13 cellular contexts compared by ENCODE assay signal in genomic region chr6:158253248-158253647, GRCh38. TPM values are rescaled to one million over a fixed set of nuclear protein-coding genes. Genes with fewer than 3 reads are reported as not detected.
DNase-seq lines count a peak whose midpoint lies in the region; ATAC-seq, FAIRE-seq and TF ChIP-seq lines count a peak whose summit lies in the region.
"Had no signal": no experiment of that assay in that cellular context is flagged by ENCODE, and none has a peak within 500 bp of the region (broad histone marks: within the 10 kb centered on the region; RNA-seq: fewer than 3 reads in every experiment).

No MANE protein-coding gene starts in this region.

- peaks cover 10% of the 10 kb centered on the region for H3K36me3 Mint-ChIP-seq in activated naive CD8-positive, alpha-beta T cell treated with anti-CD3 and anti-CD28 coated beads for 36 hours
- H3K36me3 Mint-ChIP-seq in activated naive CD8-positive, alpha-beta T cell treated with anti-CD3 and anti-CD28 coated beads, Interleukin-2, amount 50 U/mL, for 24 hours (ENCODE audit: low read depth), result peaks cover 8% of the 10 kb centered on the region
- H3K36me3 Mint-ChIP-seq in glutamatergic neuron (ENCODE audit: unreplicated experiment), result no peaks in the 10 kb centered on the region

- H3K27ac Mint-ChIP-seq in activated naive CD8-positive, alpha-beta T cell treated with anti-CD3 and anti-CD28 coated beads for 36 hours, result peak overlapping the region; percentile 46
- H3K27ac Mint-ChIP-seq in activated naive CD8-positive, alpha-beta T cell treated with anti-CD3 and anti-CD28 coated beads, Interleukin-2, amount 50 U/mL, for 24 hours, result no peak overlapping the region
- H3K27ac Mint-ChIP-seq in glutamatergic neuron (ENCODE audit: unreplicated experiment), result peak overlapping the region; percentile 11

- in situ Hi-C loops in GM13976 (cut with MboI; ENCODE audit: low sequenced_read_pairs, unreplicated experiment), result no loop called here

- no peak for TF ChIP-seq POLR2A in GM12892 (IDR thresholded peaks at IDR 0.05; ENCODE audit: low read depth, low read length)

- DNase-seq in activated naive CD8-positive, alpha-beta T cell treated with anti-CD3 and anti-CD28 coated beads for 36 hours, result no peak
- DNase-seq in activated naive CD8-positive, alpha-beta T cell treated with anti-CD3 and anti-CD28 coated beads, Interleukin-2, amount 50 U/mL, for 24 hours, result no peak
- DNase-seq in NCI-H69 (lab: John Stamatoyannopoulos, UW) (peak; percentile 26), glutamatergic neuron (no peak), GM13976 (ENCODE audit: low spot score) (no peak), SIG-M5 treated with dmso at 0.1 percent for 504 hours (lab: John Stamatoyannopoulos, UW; ENCODE audit: unreplicated experiment) (no peak), GM12892 (ENCODE audit: insufficient read length) (no peak)
- DNase-seq: 8988T, AML-193, Calu3, DMS 273 treated with DMSO at 0.1 percent for 48 hours, GOT3 had no signal

- H3K27me3 Mint-ChIP-seq in activated naive CD8-positive, alpha-beta T cell treated with anti-CD3 and anti-CD28 coated beads for 36 hours, result no peaks in the 10 kb centered on the region
- no peaks in the 10 kb centered on the region for H3K27me3 Mint-ChIP-seq in activated naive CD8-positive, alpha-beta T cell treated with anti-CD3 and anti-CD28 coated beads, Interleukin-2, amount 50 U/mL, for 24 hours
- peaks cover 2% of the 10 kb centered on the region for H3K27me3 Mint-ChIP-seq in glutamatergic neuron (ENCODE audit: unreplicated experiment)

- no peak overlapping the region for H3K4me3 Mint-ChIP-seq in activated naive CD8-positive, alpha-beta T cell treated with anti-CD3 and anti-CD28 coated beads for 36 hours
- H3K4me3 Mint-ChIP-seq in activated naive CD8-positive, alpha-beta T cell treated with anti-CD3 and anti-CD28 coated beads, Interleukin-2, amount 50 U/mL, for 24 hours, result no peak overlapping the region
- H3K4me3 Mint-ChIP-seq in glutamatergic neuron (ENCODE audit: unreplicated experiment), result no peak overlapping the region

- TF ChIP-seq CTCF in glutamatergic neuron (IDR thresholded peaks at IDR 0.05; ENCODE audit: partially characterized antibody, unreplicated experiment) (no peak), GM13976 (IDR thresholded peaks at IDR 0.05; ENCODE audit: borderline replicate concordance, control extremely low read depth, extremely low read depth, insufficient read depth, missing control alignments) (no peak)

- H3K4me1 Mint-ChIP-seq in activated naive CD8-positive, alpha-beta T cell treated with anti-CD3 and anti-CD28 coated beads for 36 hours, result peaks cover 19% of the 10 kb centered on the region
- H3K4me1 Mint-ChIP-seq in activated naive CD8-positive, alpha-beta T cell treated with anti-CD3 and anti-CD28 coated beads, Interleukin-2, amount 50 U/mL, for 24 hours, result peaks cover 34% of the 10 kb centered on the region
- H3K4me1 Mint-ChIP-seq in glutamatergic neuron (ENCODE audit: low read depth, unreplicated experiment), result peaks cover 46% of the 10 kb centered on the region

- no peak for ATAC-seq in activated naive CD8-positive, alpha-beta T cell treated with anti-CD3 and anti-CD28 coated beads, Interleukin-2, amount 50 U/mL, for 24 hours
- ATAC-seq: GM12878 had no signal

- FAIRE-seq in GM12892 (lab: Jason Lieb, UNC), result no peak

- H3K9me3 Mint-ChIP-seq in activated naive CD8-positive, alpha-beta T cell treated with anti-CD3 and anti-CD28 coated beads for 36 hours, result no peaks in the 10 kb centered on the region
- no peaks in the 10 kb centered on the region for H3K9me3 Mint-ChIP-seq in activated naive CD8-positive, alpha-beta T cell treated with anti-CD3 and anti-CD28 coated beads, Interleukin-2, amount 50 U/mL, for 24 hours
- peaks cover 1% of the 10 kb centered on the region for H3K9me3 Mint-ChIP-seq in glutamatergic neuron (ENCODE audit: unreplicated experiment)

RNA-seq across cellular contexts. Expression of gene TULP4, which starts 59.0 kb away (rescaled TPM):
- 10 to 100 TPM; 17.0 TPM for total RNA-seq in activated naive CD8-positive, alpha-beta T cell treated with anti-CD3 and anti-CD28 coated beads for 36 hours
- 406 TPM for total RNA-seq in glutamatergic neuron (ENCODE audit: unreplicated experiment)
- 12.7 TPM for polyA plus RNA-seq in GM12892 (2012; ENCODE audit: missing spikeins)

Comparison
In these comparisons a context has a peak if more than half of its experiments do, and no peak if none do; other contexts are left out.
1. RNA of gene TULP4, which starts 59.0 kb away (total RNA-seq): 406 TPM in glutamatergic neuron (single experiment); 17.0 TPM in activated naive CD8-positive, alpha-beta T cell treated with anti-CD3 and anti-CD28 coated beads for 36 hours; every median in the first group is over 10 times any median in the second.